Comparison of ENCODE assay signal across 29 cellular contexts in the genomic region with DNA sequence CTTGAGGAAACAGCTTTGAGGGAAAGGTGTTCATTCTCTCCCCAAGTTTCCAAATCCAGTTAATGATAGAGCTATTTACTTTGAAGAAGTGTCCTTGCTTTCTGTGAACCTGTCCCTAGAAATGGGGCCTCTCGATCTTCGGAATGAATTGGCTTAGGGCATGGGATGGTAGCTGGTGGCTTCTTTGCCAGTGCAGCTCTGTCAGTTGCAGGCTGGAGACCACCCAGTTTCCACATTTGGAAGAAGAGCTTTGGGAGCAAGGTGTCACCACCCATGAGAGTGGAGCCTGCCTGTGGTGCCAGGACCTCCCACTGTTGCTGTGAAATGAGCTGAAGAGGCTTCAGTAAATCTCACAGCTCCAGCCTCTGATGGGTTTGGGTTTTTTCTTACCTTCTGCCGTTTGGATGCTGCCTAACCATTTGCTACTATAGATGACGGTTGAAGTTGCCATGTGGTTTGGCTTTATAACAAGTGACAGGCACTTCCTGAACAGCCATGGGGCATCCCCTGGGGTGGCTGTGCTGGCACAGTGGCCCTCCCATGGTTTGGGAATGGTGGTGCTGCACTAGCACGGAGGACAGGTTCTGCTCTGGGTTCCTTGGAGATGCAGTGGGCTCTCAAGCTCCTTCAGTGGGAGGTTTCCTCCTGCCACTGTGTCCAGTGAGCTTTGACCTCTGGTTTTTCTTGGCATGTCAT. TPM values are rescaled to one million over a fixed set of nuclear protein-coding genes. Genes with fewer than 3 reads are reported as not detected.
DNase-seq lines count a peak whose midpoint lies in the region; ATAC-seq, FAIRE-seq and TF ChIP-seq lines count a peak whose summit lies in the region.
"Had no signal": no experiment of that assay in that cellular context is flagged by ENCODE, and none has a peak within 500 bp of the region (broad histone marks: within the 10 kb centered on the region; RNA-seq: fewer than 3 reads in every experiment).

No MANE protein-coding gene starts in this region.

- DNase-seq in GM12891 (ENCODE audit: insufficient read length, low spot score) (no peak), naive B cell (peak; percentile 24), caudate nucleus (lab: John Stamatoyannopoulos, UW) (no peak), amniotic stem cell (lab: John Stamatoyannopoulos, UW) (no peak)
- DNase-seq in activated CD8-positive, alpha-beta T cell treated with anti-CD3 and anti-CD28 coated beads, Interleukin-2, amount 10 ng/mL, durations not matched to agents 7 days and 5 days, result no peak
- no peak for DNase-seq in stimulated activated CD4-positive, alpha-beta T cell treated with anti-CD3 and anti-CD28 coated beads, Interleukin-4, amount 100 ng/mL, for 1 hour
- DNase-seq: activated CD4-positive, alpha-beta T cell treated with anti-CD3 and anti-CD28 coated beads, Interleukin-2, amount 10 ng/mL, durations not matched to agents 24 days and 14 days; activated CD8-positive, alpha-beta memory T cell treated with anti-CD3 and anti-CD28 coated beads, Interleukin-2, amount 50 U/mL, for 48 hours; activated naive CD4-positive, alpha-beta T cell treated with anti-CD3 and anti-CD28 coated beads, Interleukin-2, amount 10 ng/mL, durations not matched to agents 7 days and 5 days; AML-193; DMS79 treated with DMSO at 0.1 percent for 48 hours; effector memory CD4-positive, alpha-beta T cell; left ventricle myocardium inferior; NCI-H1092; NCI-H187 treated with DMSO at 0.1 percent for 48 hours; NCI-H2227 treated with DMSO at 0.1 percent for 48 hours; NCI-H774; small intestine; stimulated activated CD4-positive, alpha-beta T cell treated with anti-CD3 and anti-CD28 coated beads, Interleukin-2, amount 100 ng/mL, for 24 hours; stimulated activated naive CD4-positive, alpha-beta T cell treated with Interleukin-2 at 50 U/mL for 16 hours had no signal

- H3K36me3 Mint-ChIP-seq in activated CD8-positive, alpha-beta T cell treated with anti-CD3 and anti-CD28 coated beads, Interleukin-2, amount 10 ng/mL, durations not matched to agents 7 days and 5 days (ENCODE audit: low read depth), result peaks cover 39% of the 10 kb centered on the region
- H3K36me3 Mint-ChIP-seq in naive B cell, result peaks cover 0 to 7% of the 10 kb centered on the region in 2 donors

- CTCF ChIA-PET in activated CD8-positive, alpha-beta T cell treated with anti-CD3 and anti-CD28 coated beads, Interleukin-2, amount 10 ng/mL, durations not matched to agents 7 days and 5 days (lab: Charles Lee), result interaction anchor here (0.6 to 1.6 kb wide), 5 partner anchors 12 to 74 kb away, joined by 3 to 10 read pairs (median 4); a partner anchor contains a TSS

- no peak overlapping the region for H3K4me3 ChIP-seq in BLaER1 treated with 17β-estradiol and CSF1 and Interleukin-3, amounts not matched to agents 10 nM and 100 nM
- H3K4me3 ChIP-seq: esophagus muscularis mucosa, hepatocyte, left ventricle myocardium inferior, tibial nerve had no signal

- H4K20me1 ChIP-seq in BLaER1 treated with 17β-estradiol and CSF1 and Interleukin-3, amounts not matched to agents 10 nM and 100 nM, result no peaks in the 10 kb centered on the region; a peak in 1 of 22 replicates

- no peaks in the 10 kb centered on the region for H3K9me3 Mint-ChIP-seq in activated CD8-positive, alpha-beta T cell treated with anti-CD3 and anti-CD28 coated beads, Interleukin-2, amount 10 ng/mL, durations not matched to agents 7 days and 5 days (ENCODE audit: insufficient read depth)
- no peaks in the 10 kb centered on the region for H3K9me3 Mint-ChIP-seq in naive B cell
- H3K9me3 Mint-ChIP-seq: activated CD4-positive, alpha-beta T cell treated with anti-CD3 and anti-CD28 coated beads, Interleukin-2, amount 10 ng/mL, durations not matched to agents 24 days and 14 days; activated naive CD4-positive, alpha-beta T cell treated with anti-CD3 and anti-CD28 coated beads, Interleukin-2, amount 10 ng/mL, durations not matched to agents 7 days and 5 days; immature natural killer cell had no signal

- peaks cover 20% of the 10 kb centered on the region for H3K4me1 Mint-ChIP-seq in activated CD8-positive, alpha-beta T cell treated with anti-CD3 and anti-CD28 coated beads, Interleukin-2, amount 10 ng/mL, durations not matched to agents 7 days and 5 days (ENCODE audit: low read depth)
- H3K4me1 Mint-ChIP-seq in naive B cell, result peaks cover 9 to 22% (median 21%) of the 10 kb centered on the region in 3 donors

- peak overlapping the region; percentile 19 for H3K27ac Mint-ChIP-seq in activated CD8-positive, alpha-beta T cell treated with anti-CD3 and anti-CD28 coated beads, Interleukin-2, amount 10 ng/mL, durations not matched to agents 7 days and 5 days
- peak overlapping the region in 2 of 6 donors; percentile 8 to 82 for H3K27ac Mint-ChIP-seq in naive B cell
- H3K27ac Mint-ChIP-seq: activated naive CD4-positive, alpha-beta T cell treated with anti-CD3 and anti-CD28 coated beads, Interleukin-2, amount 10 ng/mL, durations not matched to agents 7 days and 5 days had no signal

- FAIRE-seq in GM12891 (lab: Jason Lieb, UNC), result peak; percentile 9
- FAIRE-seq: frontal cortex, small intestine had no signal

- POLR2A ChIA-PET in activated CD8-positive, alpha-beta T cell treated with anti-CD3 and anti-CD28 coated beads, Interleukin-2, amount 10 ng/mL, durations not matched to agents 7 days and 5 days (lab: Charles Lee), result interaction anchor here (0.8 to 1.2 kb wide), 4 partner anchors 8 to 74 kb away, joined by 3 to 5 read pairs (median 4); no protein-coding TSS in a partner anchor

- peaks cover 15 to 20% (median 19%) of the 10 kb centered on the region in 10 experiments for H3K4me1 ChIP-seq in BLaER1 treated with 17β-estradiol and CSF1 and Interleukin-3, amounts not matched to agents 10 nM and 100 nM
- H3K4me1 ChIP-seq: Caco-2, esophagus muscularis mucosa, left ventricle myocardium inferior had no signal

- H3K27ac ChIP-seq in BLaER1 treated with 17β-estradiol and CSF1 and Interleukin-3, amounts not matched to agents 10 nM and 100 nM, result no peak overlapping the region
- no peak overlapping the region for H3K27ac ChIP-seq in caudate nucleus (ENCODE audit: low read depth, low read length)
- H3K27ac ChIP-seq: esophagus muscularis mucosa, hepatocyte, left ventricle myocardium inferior, neutrophil, tibial nerve had no signal

- H3K9ac ChIP-seq in BLaER1 treated with 17β-estradiol and CSF1 and Interleukin-3, amounts not matched to agents 10 nM and 100 nM, result no peak overlapping the region

- peaks cover 8% of the 10 kb centered on the region for H3K27me3 Mint-ChIP-seq in activated CD8-positive, alpha-beta T cell treated with anti-CD3 and anti-CD28 coated beads, Interleukin-2, amount 10 ng/mL, durations not matched to agents 7 days and 5 days (ENCODE audit: low read depth)
- peaks cover 0 to 3% (median 0%) of the 10 kb centered on the region in 3 donors for H3K27me3 Mint-ChIP-seq in naive B cell
- H3K27me3 Mint-ChIP-seq: activated CD4-positive, alpha-beta T cell treated with anti-CD3 and anti-CD28 coated beads, Interleukin-2, amount 10 ng/mL, durations not matched to agents 24 days and 14 days had no signal

- no peak for ATAC-seq in activated CD8-positive, alpha-beta T cell treated with anti-CD3 and anti-CD28 coated beads, Interleukin-2, amount 10 ng/mL, durations not matched to agents 7 days and 5 days
- ATAC-seq in naive B cell (ENCODE audit: low read depth in 2 of 2), result peak; percentile 70 to 78

- peak overlapping the region; percentile 47 to 79 (median 63); a peak in 21 of 22 replicates for H3K4me2 ChIP-seq in BLaER1 treated with 17β-estradiol and CSF1 and Interleukin-3, amounts not matched to agents 10 nM and 100 nM
- H3K4me2 ChIP-seq: hepatocyte had no signal

- no peaks in the 10 kb centered on the region for H3K27me3 ChIP-seq in BLaER1 treated with 17β-estradiol and CSF1 and Interleukin-3, amounts not matched to agents 10 nM and 100 nM
- H3K27me3 ChIP-seq: esophagus muscularis mucosa, hepatocyte, neutrophil, tibial nerve had no signal

- peaks cover 37 to 49% (median 45%) of the 10 kb centered on the region in 11 experiments for H3K36me3 ChIP-seq in BLaER1 treated with 17β-estradiol and CSF1 and Interleukin-3, amounts not matched to agents 10 nM and 100 nM

- TF ChIP-seq POLR2A in GM12891 (IDR thresholded peaks at IDR 0.05; ENCODE audit: low read depth, low read length), result 0 out of 2 replicates have a peak, but pooled peaks have one; percentile 32

- H3K9me3 ChIP-seq in BLaER1 treated with 17β-estradiol and CSF1 and Interleukin-3, amounts not matched to agents 10 nM and 100 nM (replicated peaks in 1 of 11), result no peaks in the 10 kb centered on the region
- H3K9me3 ChIP-seq: Caco-2, esophagus muscularis mucosa, left ventricle myocardium inferior, neutrophil, tibial nerve had no signal

- no peak overlapping the region for H3K4me3 Mint-ChIP-seq in activated CD8-positive, alpha-beta T cell treated with anti-CD3 and anti-CD28 coated beads, Interleukin-2, amount 10 ng/mL, durations not matched to agents 7 days and 5 days
- H3K4me3 Mint-ChIP-seq in naive B cell, result peak overlapping the region in 2 of 8 donors; percentile 7 to 25
- H3K4me3 Mint-ChIP-seq: activated CD4-positive, alpha-beta T cell treated with anti-CD3 and anti-CD28 coated beads, Interleukin-2, amount 10 ng/mL, durations not matched to agents 24 days and 14 days; activated naive CD4-positive, alpha-beta T cell treated with anti-CD3 and anti-CD28 coated beads, Interleukin-2, amount 10 ng/mL, durations not matched to agents 7 days and 5 days; immature natural killer cell had no signal

TF ChIP-seq in GM12891, 5 proteins besides CTCF, POLR2A, EP300 and RAD21:
- TF ChIP-seq POLR2AphosphoS5 (IDR thresholded peaks at IDR 0.05; ENCODE audit: low read depth, low read length), result peak; percentile 49
- TF ChIP-seq POU2F2 (IDR thresholded peaks at IDR 0.05; ENCODE audit: low read depth, low read length), result no peak

RNA-seq across cellular contexts. Expression of a gene that starts 19.5 kb away (rescaled TPM):
- 0.80 TPM for polyA plus RNA-seq in GM12891 (2012; ENCODE audit: low read depth, missing spikeins)
- total RNA-seq in activated CD8-positive, alpha-beta T cell treated with anti-CD3 and anti-CD28 coated beads, Interleukin-2, amount 10 ng/mL, durations not matched to agents 7 days and 5 days, result not detected
- polyA plus RNA-seq in naive B cell (ENCODE audit: low read depth in 6 of 6), result under 1 TPM in 5 of 6 donors, not detected in 1; 0.06 to 0.17 (median 0.10) TPM
- total RNA-seq: activated CD4-positive, alpha-beta T cell treated with anti-CD3 and anti-CD28 coated beads, Interleukin-2, amount 10 ng/mL, durations not matched to agents 24 days and 14 days; esophagus muscularis mucosa; frontal cortex; hepatocyte; left ventricle myocardium inferior; LHCN-M2; tibial nerve had no signal
- polyA plus RNA-seq: immature natural killer cell had no signal
